In the genomic region with DNA sequence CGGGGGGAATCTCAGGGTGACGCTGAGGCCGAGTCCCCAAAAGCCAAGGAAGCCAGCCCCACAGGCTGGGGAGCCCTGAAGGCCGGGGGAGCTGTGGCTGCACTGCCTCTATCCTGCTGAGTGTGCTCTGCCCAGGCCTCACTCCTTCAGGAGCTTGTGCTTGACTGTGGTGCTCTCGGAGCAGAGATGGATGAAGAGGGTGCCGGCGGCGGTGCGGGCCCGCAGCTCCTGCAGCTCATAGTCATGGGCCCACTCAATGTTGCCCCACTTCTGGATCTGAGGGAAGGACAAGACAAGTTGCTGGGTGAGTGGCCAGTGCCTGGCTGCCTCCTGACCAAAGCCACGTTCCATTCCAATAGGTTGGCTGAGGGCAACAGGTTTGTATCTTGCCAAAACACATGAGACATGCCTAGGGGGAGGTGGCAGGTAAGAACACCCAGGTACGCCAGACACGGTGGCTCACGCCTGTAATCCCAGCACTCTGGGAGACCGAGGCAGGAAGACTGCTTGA, we compare ENCODE assay signal across 14 cellular contexts. TPM values are rescaled to one million over a fixed set of nuclear protein-coding genes. Genes with fewer than 3 reads are reported as not detected.
DNase-seq lines count a peak whose midpoint lies in the region; ATAC-seq, FAIRE-seq and TF ChIP-seq lines count a peak whose summit lies in the region.
"Had no signal": no experiment of that assay in that cellular context is flagged by ENCODE, and none has a peak within 500 bp of the region (broad histone marks: within the 10 kb centered on the region; RNA-seq: fewer than 3 reads in every experiment).

No MANE protein-coding gene starts in this region.

- DNase-seq in astrocyte (ENCODE audit: low read depth) = no peak
- DNase-seq in left ventricle myocardium superior = no peak
- DNase-seq in neuronal stem cell (ENCODE audit: low spot score) = no peak
- DNase-seq in upper lobe of right lung = peak; percentile 48
- no peak for DNase-seq in T-helper 1 cell
- no peak for DNase-seq in NAMALWA (ENCODE audit: low spot score)
- no peak for DNase-seq in 8988T
- DNase-seq: DMS 273 treated with DMSO at 0.1 percent for 48 hours, NCI-H1092 treated with DMSO at 0.1 percent for 48 hours, NCI-H187 treated with DMSO at 0.1 percent for 48 hours, NCI-H2171, SHP77 treated with DMSO at 0.1 percent for 48 hours had no signal

- H3K4me1 ChIP-seq in astrocyte (ENCODE audit: insufficient read depth, low read length) (peaks cover 9% of the 10 kb centered on the region), neuronal stem cell (ENCODE audit: control insufficient read depth in 2 of 2, insufficient read depth in 1 of 2, low read depth in 1 of 2, low read length in 2 of 2) (peaks cover 0 to 8% of the 10 kb centered on the region in 2 donors), upper lobe of right lung (no peaks in the 10 kb centered on the region)

- H3K4me3 ChIP-seq in astrocyte (ENCODE audit: insufficient read depth, low read depth, low read length) (no peak overlapping the region), neuronal stem cell (ENCODE audit: low read length in 2 of 2) (no peak overlapping the region), upper lobe of right lung (no peak overlapping the region)
- H3K4me3 ChIP-seq: GM23338 had no signal

- H3K36me3 ChIP-seq in astrocyte (ENCODE audit: insufficient read depth, low read length) = peaks cover 2% of the 10 kb centered on the region
- peaks cover 8 to 9% of the 10 kb centered on the region in 2 donors for H3K36me3 ChIP-seq in neuronal stem cell (replicated peaks in 1 of 2; ENCODE audit: control insufficient read depth in 2 of 2, insufficient read depth in 2 of 2, low read length in 2 of 2)
- peaks cover 28% of the 10 kb centered on the region for H3K36me3 ChIP-seq in upper lobe of right lung

- H3K9me3 ChIP-seq in astrocyte (ENCODE audit: insufficient read depth, low read depth, low read length) (no peaks in the 10 kb centered on the region), neuronal stem cell (replicated peaks in 1 of 2; ENCODE audit: control insufficient read depth in 2 of 2, insufficient read depth in 1 of 2, low read depth in 1 of 2, low read length in 2 of 2) (peaks cover 0 to 2% of the 10 kb centered on the region in 2 donors), upper lobe of right lung (no peaks in the 10 kb centered on the region)

- no peak for TF ChIP-seq CTCF in astrocyte (IDR thresholded peaks at IDR 0.05; ENCODE audit: insufficient read depth, low read depth, low read length)
- TF ChIP-seq CTCF in upper lobe of right lung (IDR thresholded peaks at IDR 0.05) = no peak

- H3K9ac ChIP-seq in astrocyte (ENCODE audit: low read length) (no peak overlapping the region), neuronal stem cell (ENCODE audit: low read depth, low read length, poor library complexity) (no peak overlapping the region)
- H3K9ac ChIP-seq: KMS-11 had no signal

- peak overlapping the region; percentile 26 for H2BK5ac ChIP-seq in neuronal stem cell (ENCODE audit: low read length)

- H4K91ac ChIP-seq in neuronal stem cell (ENCODE audit: low read depth, low read length, poor library complexity) = no peak overlapping the region

- no peak overlapping the region for H2BK12ac ChIP-seq in neuronal stem cell (ENCODE audit: low read length)

- no peak overlapping the region for H3K18ac ChIP-seq in neuronal stem cell (ENCODE audit: low read length)

- H3K4me1 Mint-ChIP-seq in astrocyte (ENCODE audit: low read depth, unreplicated experiment) = peaks cover 19% of the 10 kb centered on the region

- no peaks in the 10 kb centered on the region for H3K9me3 Mint-ChIP-seq in astrocyte (ENCODE audit: unreplicated experiment)
- H3K9me3 Mint-ChIP-seq: GM23338 had no signal

- no peak overlapping the region for H3K14ac ChIP-seq in neuronal stem cell (ENCODE audit: low read length)

- peaks cover 9% of the 10 kb centered on the region for H3K36me3 Mint-ChIP-seq in astrocyte (ENCODE audit: low read depth, unreplicated experiment)

- H2BK120ac ChIP-seq in neuronal stem cell (ENCODE audit: low read depth, low read length) = no peak overlapping the region

- no peak for FAIRE-seq in astrocyte (lab: Jason Lieb, UNC)

- no peaks in the 10 kb centered on the region for H3K79me2 ChIP-seq in astrocyte (ENCODE audit: insufficient read depth, low read length)

- no peak overlapping the region for H3K27ac Mint-ChIP-seq in astrocyte (ENCODE audit: unreplicated experiment)
- H3K27ac Mint-ChIP-seq: GM23338 had no signal

- intact Hi-C loops in left ventricle myocardium superior (cut with micrococcal nuclease) (loop anchor here (10.0 kb wide), 1 partner anchor 94 kb away; no protein-coding TSS in a partner anchor), upper lobe of right lung (cut with DNase I) (no loop called here)

- no peak overlapping the region for H2AK5ac ChIP-seq in neuronal stem cell (ENCODE audit: low read depth, low read length)

- no peak overlapping the region for H3K4me3 Mint-ChIP-seq in astrocyte (ENCODE audit: unreplicated experiment)
- H3K4me3 Mint-ChIP-seq: GM23338 had no signal

- no peak overlapping the region for H2BK15ac ChIP-seq in neuronal stem cell (ENCODE audit: low read length)

- WGBS in neuronal stem cell (ENCODE audit: extremely low coverage in 2 of 2, insufficient read length in 2 of 2, insufficient replicate concordance in 1 of 2), 2 donors = no CpG with 5 or more reads among the region's 15 CpGs

- H4K20me1 ChIP-seq in astrocyte (ENCODE audit: insufficient read depth, low read length) = peaks cover 7% of the 10 kb centered on the region

- H4K8ac ChIP-seq in neuronal stem cell (ENCODE audit: low read depth, low read length) = peak overlapping the region; percentile 97

- H3K4me2 ChIP-seq in astrocyte (ENCODE audit: low read length) (peak overlapping the region; percentile 28), neuronal stem cell (ENCODE audit: insufficient read depth, low read length, poor library complexity, severe bottlenecking) (no peak overlapping the region)
- H3K4me2 ChIP-seq: GM23338, KMS-11 had no signal

- peak; percentile 9 for ATAC-seq in left ventricle myocardium superior
- ATAC-seq in upper lobe of right lung = no peak
- ATAC-seq: GM23338 had no signal

- H3K79me1 ChIP-seq in neuronal stem cell (ENCODE audit: low read depth, low read length) = no peaks in the 10 kb centered on the region

- no peaks in the 10 kb centered on the region for H3K27me3 Mint-ChIP-seq in astrocyte (ENCODE audit: low read depth, unreplicated experiment)

- H3K27ac ChIP-seq in astrocyte (ENCODE audit: low read depth, low read length) (no peak overlapping the region), neuronal stem cell (replicated peaks; ENCODE audit: low read length) (no peak overlapping the region), upper lobe of right lung (no peak overlapping the region)
- H3K27ac ChIP-seq: KMS-11 had no signal

- H3K4ac ChIP-seq in neuronal stem cell (ENCODE audit: low read length) = no peak overlapping the region

- H2AFZ ChIP-seq in astrocyte (ENCODE audit: low read depth, low read length) (no peak overlapping the region), neuronal stem cell (ENCODE audit: low read length) (no peak overlapping the region)
- H2AFZ ChIP-seq: GM23338 had no signal

- H3K27me3 ChIP-seq in astrocyte (ENCODE audit: insufficient read depth, low read length) = peaks cover 2% of the 10 kb centered on the region
- no peaks in the 10 kb centered on the region for H3K27me3 ChIP-seq in neuronal stem cell (ENCODE audit: control insufficient read depth in 3 of 3, insufficient read depth in 3 of 3, low read depth in 1 of 3, low read length in 3 of 3)
- H3K27me3 ChIP-seq in upper lobe of right lung = no peaks in the 10 kb centered on the region

- peak overlapping the region; percentile 67 for H3K23ac ChIP-seq in neuronal stem cell (ENCODE audit: low read depth, low read length, poor library complexity)

RNA-seq across cellular contexts. Expression of a gene that starts 20.5 kb away (rescaled TPM):
- 24.8 and 27.9 TPM in 2 replicates for total RNA-seq in astrocyte
- 37.0 TPM for total RNA-seq in left ventricle myocardium superior
- polyA plus RNA-seq in neuronal stem cell (2013, experiment 1 of 2) = 18.5 TPM
- 19.0 TPM for polyA plus RNA-seq in neuronal stem cell (2013, experiment 2 of 2)
- total RNA-seq in upper lobe of right lung = 26.3 TPM

RNA-seq across cellular contexts. Expression of a gene that starts 20.7 kb away (rescaled TPM):
- 9.2 and 9.9 TPM in 2 replicates for total RNA-seq in astrocyte
- total RNA-seq in left ventricle myocardium superior = 23.5 TPM
- 9.7 TPM for polyA plus RNA-seq in neuronal stem cell (2013, experiment 1 of 2)
- polyA plus RNA-seq in neuronal stem cell (2013, experiment 2 of 2) = 10.5 TPM
- 11.6 TPM for total RNA-seq in upper lobe of right lung

RNA-seq across cellular contexts. Expression of a gene that starts 45.8 kb away (rescaled TPM):
- total RNA-seq in astrocyte (0.43 and 1.1 TPM in 2 replicates), left ventricle myocardium superior (1.5 TPM), upper lobe of right lung (3.3 TPM)
- 1.1 TPM for polyA plus RNA-seq in neuronal stem cell (2013, experiment 1 of 2)
- polyA plus RNA-seq in neuronal stem cell (2013, experiment 2 of 2) = 0.62 TPM
- total RNA-seq: GM23338 had no signal

RNA-seq across cellular contexts. Expression of a gene that starts 46.3 kb away (rescaled TPM):
- total RNA-seq in astrocyte (50.3 and 54.4 TPM in 2 replicates), left ventricle myocardium superior (287 TPM), upper lobe of right lung (76.7 TPM)
- polyA plus RNA-seq in neuronal stem cell (2013, experiment 1 of 2) = 11.3 TPM
- 12.2 TPM for polyA plus RNA-seq in neuronal stem cell (2013, experiment 2 of 2)
